Comparison of ENCODE assay signal across 13 cellular contexts in the genomic region with DNA sequence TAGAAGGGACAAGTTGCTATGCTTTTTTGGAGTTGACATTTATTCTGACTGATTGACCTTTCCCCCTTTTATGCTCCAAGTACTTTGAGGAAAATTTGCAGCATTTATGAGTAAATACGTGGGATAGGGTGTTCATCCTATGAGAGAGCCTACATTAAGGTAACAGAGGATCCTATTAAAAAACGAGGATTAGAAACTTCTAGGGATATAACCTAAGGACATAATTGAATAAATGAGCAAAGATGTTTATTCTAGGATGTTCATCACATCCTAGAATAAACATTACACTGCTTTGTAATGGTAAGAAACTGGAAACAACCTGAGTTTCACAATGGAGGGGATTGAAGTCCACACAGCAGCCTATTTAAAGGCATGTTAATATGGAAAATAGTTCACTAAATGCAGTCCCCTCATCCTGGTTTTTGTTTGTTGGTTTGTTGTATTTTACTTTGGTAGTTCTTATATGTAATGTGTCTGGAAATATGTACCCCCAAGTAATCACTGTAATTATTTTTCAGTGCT. TPM values are rescaled to one million over a fixed set of nuclear protein-coding genes. Genes with fewer than 3 reads are reported as not detected.
"Had no signal": no experiment of that assay in that cellular context is flagged by ENCODE, and none has a peak within 500 bp of the region (broad histone marks: within the 10 kb centered on the region; RNA-seq: fewer than 3 reads in every experiment).

No MANE protein-coding gene starts in this region.

- H3K27ac ChIP-seq: esophagus muscularis mucosa, neural progenitor cell, ovary, uterus had no signal

- DNase-seq: activated CD4-positive, alpha-beta T cell treated with anti-CD3 and anti-CD28 coated beads, Interleukin-2, amount 50 U/mL, for 48 hours; activated naive CD4-positive, alpha-beta T cell; amniotic stem cell; endodermal cell; mesendoderm; ovary; stimulated activated CD4-positive, alpha-beta T cell treated with anti-CD3 and anti-CD28 coated beads, Interleukin-4, amount 100 ng/mL, for 4 hours; T-helper 2 cell; thyroid gland; uterus had no signal

- H3K9ac ChIP-seq: neural progenitor cell had no signal

- H2AFZ ChIP-seq: neural progenitor cell had no signal

- H3K9me3 ChIP-seq: esophagus muscularis mucosa, ovary, thyroid gland, uterus had no signal

- H3K4me1 ChIP-seq: neural progenitor cell, uterus had no signal

- ATAC-seq: activated CD4-positive, CD25-positive, alpha-beta regulatory T cell treated with anti-CD3 and anti-CD28 coated beads, Interleukin-2, amount 50 U/mL, for 24 hours had no signal

- H3K4me2 ChIP-seq: neural progenitor cell had no signal

- H3K4me3 ChIP-seq: esophagus muscularis mucosa, neural progenitor cell, ovary, thyroid gland, uterus had no signal

- H3K27me3 ChIP-seq: esophagus muscularis mucosa, neural progenitor cell, ovary, thyroid gland, uterus had no signal

- H3K36me3 ChIP-seq: ovary, uterus had no signal

RNA-seq across cellular contexts. Expression of gene CLEC3B, which starts 23.9 kb away (rescaled TPM):
- total RNA-seq: endodermal cell had no signal
